In genomic region chr7:41003031-41003925, GRCh38 we compare ENCODE assay signal across 9 cellular contexts.
A peak's percentile ranks its signal among the peaks of the same experiment; 100 is the strongest.
DNase-seq lines count a peak whose midpoint lies in the region; ATAC-seq and TF ChIP-seq lines count a peak whose summit lies in the region.
"Had no signal": no experiment of that assay in that cellular context is flagged by ENCODE, and none has a peak within 500 bp of the region (broad histone marks: within the 10 kb centered on the region; RNA-seq: fewer than 3 reads in every experiment).

No MANE protein-coding gene starts in this region.

- H3K4me1 ChIP-seq in Karpas-422 (ENCODE audit: low read length): no peaks in the 10 kb centered on the region
- no peaks in the 10 kb centered on the region for H3K4me1 ChIP-seq in thyroid gland

- H2AFZ ChIP-seq in Karpas-422 (ENCODE audit: low read length): no peak overlapping the region

- WGBS in thyroid gland, 2 donors: 79% methylated on average over 10 of the region's 10 CpGs

- no peaks in the 10 kb centered on the region for H3K4me1 Mint-ChIP-seq in CD4-positive, alpha-beta T cell (ENCODE audit: low read depth)
- H3K4me1 Mint-ChIP-seq in activated T-helper 1 cell treated with anti-CD3 and anti-CD28 coated beads, Interleukin-12 subunit alpha, Interleukin-12 subunit beta, Interleukin-2, Interleukin-4 antibody, amounts not matched to agents 30 ng/mL and 10 ng/mL and 1 ng/mL, durations not matched to agents 14 hours and 24 hours and 36 hours (ENCODE audit: low read depth): no peaks in the 10 kb centered on the region
- H3K4me1 Mint-ChIP-seq: naive thymus-derived CD4-positive, alpha-beta T cell had no signal

- CTCF ChIA-PET in CD4-positive, alpha-beta T cell (lab: Charles Lee): no interaction called here

- intact Hi-C loops in CD4-positive, alpha-beta T cell (cut with DNase I, micrococcal nuclease): no loop called here
- intact Hi-C loops in activated T-helper 1 cell treated with anti-CD3 and anti-CD28 coated beads, Interleukin-12 subunit alpha, Interleukin-12 subunit beta, Interleukin-2, Interleukin-4 antibody, amounts not matched to agents 30 ng/mL and 10 ng/mL and 1 ng/mL, durations not matched to agents 14 hours and 24 hours and 36 hours (cut with micrococcal nuclease): loop anchor here (1.0 to 10.0 kb wide), 2 partner anchors 702 to 732 kb away; no protein-coding TSS in a partner anchor
- intact Hi-C loops in thyroid gland (cut with DNase I): no loop called here

- H4K20me1 ChIP-seq in Karpas-422 (ENCODE audit: insufficient read depth, low read depth, low read length): no peaks in the 10 kb centered on the region

- H3K4me3 ChIP-seq in Karpas-422 (ENCODE audit: low read length) (no peak overlapping the region), thyroid gland (replicated peaks in 1 of 3) (no peak overlapping the region)

- H3K27ac Mint-ChIP-seq in CD4-positive, alpha-beta T cell: no peak overlapping the region
- no peak overlapping the region for H3K27ac Mint-ChIP-seq in activated T-helper 1 cell treated with anti-CD3 and anti-CD28 coated beads, Interleukin-12 subunit alpha, Interleukin-12 subunit beta, Interleukin-2, Interleukin-4 antibody, amounts not matched to agents 30 ng/mL and 10 ng/mL and 1 ng/mL, durations not matched to agents 14 hours and 24 hours and 36 hours
- H3K27ac Mint-ChIP-seq: naive thymus-derived CD4-positive, alpha-beta T cell had no signal

- H3K9me2 ChIP-seq in Karpas-422 (replicated peaks; ENCODE audit: insufficient read depth, low read length): no peaks in the 10 kb centered on the region

- peak; percentile 36 for TF ChIP-seq CTCF in CD4-positive, alpha-beta T cell (IDR thresholded peaks at IDR 0.05)
- peak; percentile 43 to 72 (median 55) for TF ChIP-seq CTCF in thyroid gland (IDR thresholded peaks at IDR 0.05)

- no peak for DNase-seq in CD4-positive, alpha-beta T cell
- DNase-seq in Karpas-422 (peak; percentile 70), iPS-NIHi7 (ENCODE audit: extremely low spot score) (peak; percentile 56), thyroid gland (peak; percentile 49 to 68), ureter (ENCODE audit: low spot score) (no peak)
- peak; percentile 2 for DNase-seq in activated T-helper 1 cell treated with anti-CD3 and anti-CD28 coated beads, Interleukin-12 subunit alpha, Interleukin-12 subunit beta, Interleukin-2, Interleukin-4 antibody, amounts not matched to agents 30 ng/mL and 10 ng/mL and 1 ng/mL, durations not matched to agents 14 hours and 24 hours and 36 hours (ENCODE audit: low spot score)

- H3K27me3 ChIP-seq in CD4-positive, alpha-beta T cell (ENCODE audit: control insufficient read depth, insufficient read depth, low read length): no peaks in the 10 kb centered on the region
- no peaks in the 10 kb centered on the region for H3K27me3 ChIP-seq in Karpas-422 (ENCODE audit: low read length)
- no peaks in the 10 kb centered on the region for H3K27me3 ChIP-seq in thyroid gland

- H3K9me3 ChIP-seq in CD4-positive, alpha-beta T cell (ENCODE audit: control insufficient read depth, low read length): no peaks in the 10 kb centered on the region
- H3K9me3 ChIP-seq in Karpas-422 (ENCODE audit: low read length): no peaks in the 10 kb centered on the region
- H3K9me3 ChIP-seq in thyroid gland: no peaks in the 10 kb centered on the region

- no peak overlapping the region for H3K4me3 Mint-ChIP-seq in CD4-positive, alpha-beta T cell
- H3K4me3 Mint-ChIP-seq in activated T-helper 1 cell treated with anti-CD3 and anti-CD28 coated beads, Interleukin-12 subunit alpha, Interleukin-12 subunit beta, Interleukin-2, Interleukin-4 antibody, amounts not matched to agents 30 ng/mL and 10 ng/mL and 1 ng/mL, durations not matched to agents 14 hours and 24 hours and 36 hours: no peak overlapping the region
- H3K4me3 Mint-ChIP-seq: naive thymus-derived CD4-positive, alpha-beta T cell had no signal

- no peaks in the 10 kb centered on the region for H3K27me3 Mint-ChIP-seq in CD4-positive, alpha-beta T cell
- no peaks in the 10 kb centered on the region for H3K27me3 Mint-ChIP-seq in activated T-helper 1 cell treated with anti-CD3 and anti-CD28 coated beads, Interleukin-12 subunit alpha, Interleukin-12 subunit beta, Interleukin-2, Interleukin-4 antibody, amounts not matched to agents 30 ng/mL and 10 ng/mL and 1 ng/mL, durations not matched to agents 14 hours and 24 hours and 36 hours (ENCODE audit: insufficient read depth)
- H3K27me3 Mint-ChIP-seq: naive thymus-derived CD4-positive, alpha-beta T cell had no signal

- H3K9me3 Mint-ChIP-seq in CD4-positive, alpha-beta T cell: no peaks in the 10 kb centered on the region
- H3K9me3 Mint-ChIP-seq in activated T-helper 1 cell treated with anti-CD3 and anti-CD28 coated beads, Interleukin-12 subunit alpha, Interleukin-12 subunit beta, Interleukin-2, Interleukin-4 antibody, amounts not matched to agents 30 ng/mL and 10 ng/mL and 1 ng/mL, durations not matched to agents 14 hours and 24 hours and 36 hours: no peaks in the 10 kb centered on the region

- no peak for TF ChIP-seq POLR2A in thyroid gland (IDR thresholded peaks at IDR 0.05)

- H3K27ac ChIP-seq in CD4-positive, alpha-beta T cell (ENCODE audit: low read depth, low read length): no peak overlapping the region
- H3K27ac ChIP-seq in Karpas-422 (ENCODE audit: low read length): no peak overlapping the region
- no peak overlapping the region for H3K27ac ChIP-seq in thyroid gland

- no peak overlapping the region for H3K4me2 ChIP-seq in Karpas-422 (ENCODE audit: low read depth, low read length, poor library complexity, severe bottlenecking)

- no peak for ATAC-seq in CD4-positive, alpha-beta T cell (ENCODE audit: poor library complexity)
- ATAC-seq in GM18498 (IDR thresholded peaks at IDR 0.05; ENCODE audit: unreplicated experiment) (peak; percentile 62), GM19463 (IDR thresholded peaks at IDR 0.05; ENCODE audit: unreplicated experiment) (no peak)
- ATAC-seq: naive thymus-derived CD4-positive, alpha-beta T cell had no signal

- no peak overlapping the region for H3K9ac ChIP-seq in Karpas-422 (ENCODE audit: low read length)

- no peaks in the 10 kb centered on the region for H3K36me3 Mint-ChIP-seq in CD4-positive, alpha-beta T cell (ENCODE audit: low read depth)
- H3K36me3 Mint-ChIP-seq in activated T-helper 1 cell treated with anti-CD3 and anti-CD28 coated beads, Interleukin-12 subunit alpha, Interleukin-12 subunit beta, Interleukin-2, Interleukin-4 antibody, amounts not matched to agents 30 ng/mL and 10 ng/mL and 1 ng/mL, durations not matched to agents 14 hours and 24 hours and 36 hours (ENCODE audit: low read depth): no peaks in the 10 kb centered on the region
- H3K36me3 Mint-ChIP-seq: naive thymus-derived CD4-positive, alpha-beta T cell had no signal

- POLR2A ChIA-PET in CD4-positive, alpha-beta T cell (lab: Charles Lee): interaction anchor here (0.5 kb wide), 1 partner anchor 445 kb away, joined by 3 read pairs; no protein-coding TSS in a partner anchor

- H3K79me2 ChIP-seq in Karpas-422 (ENCODE audit: low read length): no peaks in the 10 kb centered on the region

- H3K36me3 ChIP-seq in Karpas-422 (ENCODE audit: insufficient read depth, low read length): no peaks in the 10 kb centered on the region
- no peaks in the 10 kb centered on the region for H3K36me3 ChIP-seq in thyroid gland

Comparison
In these comparisons a context has a peak if more than half of its experiments do, and no peak if none do; other contexts are left out.
1. DNase-seq: peak in Karpas-422 (single experiment), activated T-helper 1 cell treated with anti-CD3 and anti-CD28 coated beads, Interleukin-12 subunit alpha, Interleukin-12 subunit beta, Interleukin-2, Interleukin-4 antibody, amounts not matched to agents 30 ng/mL and 10 ng/mL and 1 ng/mL, durations not matched to agents 14 hours and 24 hours and 36 hours (single experiment), iPS-NIHi7 (single experiment) and thyroid gland (2 of 2); none in CD4-positive, alpha-beta T cell (0 of 10) and ureter (single experiment).